21 cellular contexts compared by ENCODE assay signal in genomic region chr11:70625051-70625450, GRCh38.
DNase-seq lines count a peak whose midpoint lies in the region; FAIRE-seq and TF ChIP-seq lines count a peak whose summit lies in the region.
"Had no signal": no experiment of that assay in that cellular context is flagged by ENCODE, and none has a peak within 500 bp of the region (broad histone marks: within the 10 kb centered on the region; RNA-seq: fewer than 3 reads in every experiment).

No MANE protein-coding gene starts in this region.

- 83% methylated on average over 7 of the region's 7 CpGs; no CpG with 5 or more reads in 1 of the 2 experiments for WGBS in H1 (ENCODE audit: extremely low coverage in 1 of 2, insufficient coverage in 1 of 2, insufficient read length in 1 of 2, insufficient replicate concordance in 2 of 2, low coverage in 1 of 2, low lambda C conversion rate in 2 of 2, missing lambda C conversion rate in 1 of 2), 2 experiments

- H3K79me1 ChIP-seq in H1 (ENCODE audit: low read depth, low read length): no peaks in the 10 kb centered on the region; the same call in none of the 2 replicates

- no peak overlapping the region for H2BK120ac ChIP-seq in H1 (replicated peaks; ENCODE audit: low read depth, low read length)

- H3K27me3 ChIP-seq in bronchial epithelial cell (ENCODE audit: control insufficient read depth, insufficient read depth, low read length) (no peaks in the 10 kb centered on the region), H1 (replicated peaks in 1 of 4; ENCODE audit: control insufficient read depth in 3 of 4, extremely low read depth in 1 of 4, insufficient read depth in 3 of 4, low read length in 3 of 4) (no peaks in the 10 kb centered on the region), neural progenitor cell (no peaks in the 10 kb centered on the region), WERI-Rb-1 (ENCODE audit: insufficient read depth, low read depth, severe bottlenecking) (no peaks in the 10 kb centered on the region)
- H3K27me3 ChIP-seq: BLaER1 treated with 17β-estradiol and CSF1 and Interleukin-3, amounts not matched to agents 10 nM and 100 nM had no signal

- peak overlapping the region; percentile 57; the same call in 1 of the 2 replicates for H4K8ac ChIP-seq in H1 (ENCODE audit: extremely low read depth, insufficient read depth, low read length)

- H2BK20ac ChIP-seq in H1 (ENCODE audit: low read length): no peak overlapping the region

- H3K4me1 Mint-ChIP-seq in neural progenitor cell (peaks cover 34% of the 10 kb centered on the region), CD14-positive monocyte (peaks cover 5% of the 10 kb centered on the region)
- H3K4me1 Mint-ChIP-seq: B cell; CD4-positive, CD25-positive, alpha-beta regulatory T cell; CD8-positive, alpha-beta memory T cell had no signal

- H3K9me3 Mint-ChIP-seq in neural progenitor cell (no peaks in the 10 kb centered on the region), CD14-positive monocyte (peaks cover 0 to 4% (median 0%) of the 10 kb centered on the region in 7 donors)

- H3K36me3 Mint-ChIP-seq in neural progenitor cell (no peaks in the 10 kb centered on the region), CD14-positive monocyte (no peaks in the 10 kb centered on the region)
- H3K36me3 Mint-ChIP-seq: CD4-positive, CD25-positive, alpha-beta regulatory T cell; CD8-positive, alpha-beta memory T cell had no signal

- no peak overlapping the region for H4K91ac ChIP-seq in H1 (replicated peaks; ENCODE audit: insufficient read length, low read length)

- H3K4me2 ChIP-seq in H1 (ENCODE audit: insufficient read depth in 1 of 2, low read depth in 2 of 2, low read length in 2 of 2): no peak overlapping the region
- H3K4me2 ChIP-seq in neural progenitor cell: no peak overlapping the region

- H4K5ac ChIP-seq in H1 (ENCODE audit: insufficient read length, low read depth, low read length): no peak overlapping the region

- H3K14ac ChIP-seq in H1 (ENCODE audit: insufficient read length): no peak overlapping the region

- no peak overlapping the region for H2BK15ac ChIP-seq in H1 (ENCODE audit: low read length)

- no peak for TF ChIP-seq RAD21 in H1 (IDR thresholded peaks at IDR 0.05 in 1 of 2, conservative IDR thresholded peaks at IDR 0.05 in 1 of 2; ENCODE audit: low read depth in 2 of 2, low read length in 2 of 2)

- no peaks in the 10 kb centered on the region for H3K23me2 ChIP-seq in H1 (ENCODE audit: low read depth, low read length)

- H3K9ac ChIP-seq in H1 (replicated peaks in 1 of 4; ENCODE audit: extremely low read depth in 1 of 4, low read depth in 3 of 4, low read length in 3 of 4): no peak overlapping the region
- H3K9ac ChIP-seq in neural progenitor cell: no peak overlapping the region
- H3K9ac ChIP-seq: BLaER1 treated with 17β-estradiol and CSF1 and Interleukin-3, amounts not matched to agents 10 nM and 100 nM; GM23248 had no signal

- H3K56ac ChIP-seq in H1 (replicated peaks; ENCODE audit: insufficient read length, low read depth, low read length): no peak overlapping the region

- TF ChIP-seq EP300 in H1 (IDR thresholded peaks at IDR 0.05; ENCODE audit: borderline replicate concordance in 1 of 2, low read depth in 2 of 2, low read length in 2 of 2): no peak

- H2AK5ac ChIP-seq in H1 (ENCODE audit: low read depth, low read length): no peak overlapping the region

- intact Hi-C loops in CD14-positive monocyte (cut with micrococcal nuclease): no loop called here

- no peak overlapping the region for H2AFZ ChIP-seq in H1 (ENCODE audit: low read length)
- no peak overlapping the region for H2AFZ ChIP-seq in neural progenitor cell (replicated peaks)
- H2AFZ ChIP-seq: GM23248 had no signal

- H3K4me1 ChIP-seq in H1 (replicated peaks in 1 of 4; ENCODE audit: control insufficient read depth in 3 of 4, insufficient read depth in 4 of 4, low read length in 3 of 4) (peaks cover 0 to 4% (median 1%) of the 10 kb centered on the region in 4 experiments; a peak in 1 of 7 replicates), neural progenitor cell (peaks cover 6% of the 10 kb centered on the region)

- H3K4me3 ChIP-seq in bronchial epithelial cell (ENCODE audit: low read depth, low read length) (no peak overlapping the region), H1 (ENCODE audit: extremely low read depth in 1 of 4, insufficient read depth in 2 of 4, low read depth in 3 of 4, low read length in 4 of 4) (no peak overlapping the region), neural progenitor cell (no peak overlapping the region), WERI-Rb-1 (ENCODE audit: low read depth, low read length) (no peak overlapping the region)
- H3K4me3 ChIP-seq: BLaER1 treated with 17β-estradiol and CSF1 and Interleukin-3, amounts not matched to agents 10 nM and 100 nM; GM12878; GM23248 had no signal

- TF ChIP-seq POLR2A in H1 (IDR thresholded peaks at IDR 0.05; ENCODE audit: control extremely low read depth in 1 of 2, low read depth in 2 of 2, low read length in 2 of 2): no peak

- no peak overlapping the region for H3K18ac ChIP-seq in H1 (ENCODE audit: extremely low read depth, low read length)

- H3K23ac ChIP-seq in H1 (ENCODE audit: insufficient read length): no peak overlapping the region

- CTCF ChIA-PET in H1 (lab: Charles Lee; ENCODE audit: partially characterized antibody): no interaction called here

- H3K79me2 ChIP-seq in H1 (ENCODE audit: control insufficient read depth in 1 of 2, insufficient read depth in 2 of 2, low read length in 2 of 2) (peaks cover 0 to 12% of the 10 kb centered on the region in 2 experiments; a peak in 2 of 4 replicates), neural progenitor cell (ENCODE audit: low read depth) (no peaks in the 10 kb centered on the region)

- H3K27me3 Mint-ChIP-seq in neural progenitor cell (ENCODE audit: insufficient read depth, low read depth): peaks cover 8% of the 10 kb centered on the region
- peaks cover 4 to 16% (median 5%) of the 10 kb centered on the region in 3 donors for H3K27me3 Mint-ChIP-seq in CD14-positive monocyte (ENCODE audit: low read depth in 3 of 3)
- H3K27me3 Mint-ChIP-seq: CD4-positive, CD25-positive, alpha-beta regulatory T cell had no signal

- peaks cover 2% of the 10 kb centered on the region for H3F3A ChIP-seq in neural progenitor cell (ENCODE audit: low read depth)

- no peak overlapping the region for H3K4ac ChIP-seq in H1 (replicated peaks; ENCODE audit: insufficient read length, low read depth, low read length)

- no peak overlapping the region for H2BK5ac ChIP-seq in H1 (ENCODE audit: low read depth, low read length)

- no peaks in the 10 kb centered on the region for H3K36me3 ChIP-seq in bronchial epithelial cell (ENCODE audit: control insufficient read depth, insufficient read depth, low read length)
- H3K36me3 ChIP-seq in H1 (ENCODE audit: control insufficient read depth in 2 of 4, insufficient read depth in 4 of 4, low read length in 3 of 4): no peaks in the 10 kb centered on the region
- H3K36me3 ChIP-seq in neural progenitor cell: no peaks in the 10 kb centered on the region
- H3K36me3 ChIP-seq in WERI-Rb-1: no peaks in the 10 kb centered on the region
- H3K36me3 ChIP-seq: BLaER1 treated with 17β-estradiol and CSF1 and Interleukin-3, amounts not matched to agents 10 nM and 100 nM had no signal

- no peak for DNase-seq in bronchial epithelial cell (ENCODE audit: low read depth)
- DNase-seq in H1 (ENCODE audit: low read depth in 1 of 2, low spot score in 2 of 2): no peak
- no peak for DNase-seq in neural progenitor cell (ENCODE audit: low spot score)
- no peak for DNase-seq in NCI-H2029 (lab: John Stamatoyannopoulos, UW)
- no peak for DNase-seq in CD14-positive monocyte (ENCODE audit: low spot score)
- DNase-seq in WERI-Rb-1: no peak
- DNase-seq in midbrain (lab: John Stamatoyannopoulos, UW): no peak
- DNase-seq: CD4-positive, CD25-positive, alpha-beta regulatory T cell; CD8-positive, alpha-beta memory T cell; COR-L47; DMS 273 treated with DMSO at 0.1 percent for 48 hours; DMS53; DND-41; EL; GM23248; HCEC 1CT had no signal

- H3K27ac Mint-ChIP-seq in neural progenitor cell (peak overlapping the region; percentile 29), CD14-positive monocyte (no peak overlapping the region)
- H3K27ac Mint-ChIP-seq: B cell; CD4-positive, CD25-positive, alpha-beta regulatory T cell; CD8-positive, alpha-beta memory T cell had no signal

- POLR2A ChIA-PET in H1 (lab: Charles Lee; ENCODE audit: partially characterized antibody): no interaction called here

- H4K20me1 ChIP-seq in H1 (replicated peaks in 1 of 2; ENCODE audit: control insufficient read depth in 1 of 2, insufficient read depth in 2 of 2, low read length in 2 of 2): peaks cover 3 to 9% of the 10 kb centered on the region in 2 experiments
- peaks cover 13% of the 10 kb centered on the region for H4K20me1 ChIP-seq in neural progenitor cell (ENCODE audit: low read depth)

- H3K9me3 ChIP-seq in H1 (ENCODE audit: insufficient read depth in 2 of 2, low read depth in 1 of 2, low read length in 1 of 2) (0 out of 4 replicates have a peak, but pooled peaks cover 0 to 5% of the 10 kb centered on the region in 2 experiments), neural progenitor cell (ENCODE audit: low read depth) (no peaks in the 10 kb centered on the region), WERI-Rb-1 (ENCODE audit: severe bottlenecking) (no peaks in the 10 kb centered on the region)
- H3K9me3 ChIP-seq: BLaER1 treated with 17β-estradiol and CSF1 and Interleukin-3, amounts not matched to agents 10 nM and 100 nM had no signal

- H3K4me3 Mint-ChIP-seq in neural progenitor cell (no peak overlapping the region), CD14-positive monocyte (no peak overlapping the region)
- H3K4me3 Mint-ChIP-seq: B cell; CD4-positive, CD25-positive, alpha-beta regulatory T cell; CD8-positive, alpha-beta memory T cell had no signal

- H3K27ac ChIP-seq in H1 (ENCODE audit: low read depth, low read length): no peak overlapping the region
- no peak overlapping the region for H3K27ac ChIP-seq in neural progenitor cell
- H3K27ac ChIP-seq in WERI-Rb-1: no peak overlapping the region
- H3K27ac ChIP-seq: BLaER1 treated with 17β-estradiol and CSF1 and Interleukin-3, amounts not matched to agents 10 nM and 100 nM; GM23248; HL-60 had no signal

- H2BK12ac ChIP-seq in H1 (ENCODE audit: low read depth, low read length): no peak overlapping the region

- FAIRE-seq in bronchial epithelial cell (lab: Jason Lieb, UNC) (peak; percentile 73), H1 (lab: Jason Lieb, UNC) (no peak)
- FAIRE-seq: GM12878, H54 had no signal

- TF ChIP-seq CTCF in bronchial epithelial cell (IDR thresholded peaks at IDR 0.05; ENCODE audit: insufficient read depth, low read length, severe bottlenecking): no peak
- no peak for TF ChIP-seq CTCF in H1 (IDR thresholded peaks at IDR 0.05; ENCODE audit: control extremely low read depth in 1 of 3, insufficient read depth in 1 of 3, low read depth in 1 of 3, low read length in 3 of 3)
- no peak for TF ChIP-seq CTCF in neural progenitor cell (IDR thresholded peaks at IDR 0.05)
- TF ChIP-seq CTCF in CD14-positive monocyte (IDR thresholded peaks at IDR 0.05): no peak
- no peak for TF ChIP-seq CTCF in WERI-Rb-1 (IDR thresholded peaks at IDR 0.05; ENCODE audit: low read depth, low read length)

TF ChIP-seq in H1, 55 proteins besides CTCF, POLR2A, EP300 and RAD21 (continues in another document):
- no peak for TF ChIP-seq EGR1 (IDR thresholded peaks at IDR 0.05; ENCODE audit: borderline replicate concordance, low read depth, low read length)
- TF ChIP-seq JUN (IDR thresholded peaks at IDR 0.05; ENCODE audit: low read depth, low read length): no peak
- TF ChIP-seq JUND (IDR thresholded peaks at IDR 0.05; ENCODE audit: low read length): no peak
